Comparison of ENCODE assay signal across 18 cellular contexts in genomic region chr3:130490246-130490645, GRCh38. TPM values are rescaled to one million over a fixed set of nuclear protein-coding genes. Genes with fewer than 3 reads are reported as not detected.
"Had no signal": no experiment of that assay in that cellular context is flagged by ENCODE, and none has a peak within 500 bp of the region (broad histone marks: within the 10 kb centered on the region; RNA-seq: fewer than 3 reads in every experiment).

No MANE protein-coding gene starts in this region.

- H3K9me3 ChIP-seq: breast epithelium, left lung, suprapubic skin, upper lobe of left lung had no signal

- H3K27ac Mint-ChIP-seq: activated naive CD8-positive, alpha-beta T cell treated with anti-CD3 and anti-CD28 coated beads for 36 hours; activated T-helper 1 cell treated with anti-CD3 and anti-CD28 coated beads, Interleukin-12 subunit alpha, Interleukin-12 subunit beta, Interleukin-2, Interleukin-4 antibody, amounts not matched to agents 30 ng/mL and 10 ng/mL and 1 ng/mL, durations not matched to agents 14 hours and 24 hours and 36 hours; natural killer cell had no signal

- H3K4me1 ChIP-seq: breast epithelium, left lung, suprapubic skin, upper lobe of left lung had no signal

- DNase-seq: activated naive CD8-positive, alpha-beta T cell treated with anti-CD3 and anti-CD28 coated beads for 36 hours; anterior cingulate cortex; hippocampal formation; kidney; left lung; mammary epithelial cell; natural killer cell; stimulated activated CD4-positive, alpha-beta T cell treated with anti-CD3 and anti-CD28 coated beads, Interleukin-4, amount 100 ng/mL, for 4 hours; stimulated activated naive CD8-positive, alpha-beta T cell treated with anti-CD3 and anti-CD28 coated beads, Interleukin-15, Interleukin-2, amounts not matched to agents 100 U/mL and 50 U/mL, for 24 hours; upper lobe of left lung had no signal

- H3K4me1 Mint-ChIP-seq: activated naive CD8-positive, alpha-beta T cell treated with anti-CD3 and anti-CD28 coated beads for 36 hours; natural killer cell had no signal

- H3K27me3 ChIP-seq: breast epithelium, left lung, suprapubic skin, upper lobe of left lung had no signal

- H3K9me3 Mint-ChIP-seq: activated naive CD8-positive, alpha-beta T cell treated with anti-CD3 and anti-CD28 coated beads for 36 hours; activated T-helper 1 cell treated with anti-CD3 and anti-CD28 coated beads, Interleukin-12 subunit alpha, Interleukin-12 subunit beta, Interleukin-2, Interleukin-4 antibody, amounts not matched to agents 30 ng/mL and 10 ng/mL and 1 ng/mL, durations not matched to agents 14 hours and 24 hours and 36 hours; natural killer cell had no signal

- H3K36me3 Mint-ChIP-seq: activated naive CD8-positive, alpha-beta T cell treated with anti-CD3 and anti-CD28 coated beads for 36 hours; natural killer cell had no signal

- H3K36me3 ChIP-seq: breast epithelium, left lung, suprapubic skin, upper lobe of left lung had no signal

- ATAC-seq: left lung; natural killer cell; stimulated activated naive CD8-positive, alpha-beta T cell treated with anti-CD3 and anti-CD28 coated beads, Interleukin-15, Interleukin-2, amounts not matched to agents 100 U/mL and 50 U/mL, for 24 hours had no signal

- H3K4me3 Mint-ChIP-seq: activated naive CD8-positive, alpha-beta T cell treated with anti-CD3 and anti-CD28 coated beads for 36 hours; activated T-helper 1 cell treated with anti-CD3 and anti-CD28 coated beads, Interleukin-12 subunit alpha, Interleukin-12 subunit beta, Interleukin-2, Interleukin-4 antibody, amounts not matched to agents 30 ng/mL and 10 ng/mL and 1 ng/mL, durations not matched to agents 14 hours and 24 hours and 36 hours; natural killer cell had no signal

- H3K27ac ChIP-seq: epithelial cell of prostate, left lung, suprapubic skin, upper lobe of left lung had no signal

- H3K4me3 ChIP-seq: breast epithelium, left lung, skin epidermis, suprapubic skin, upper lobe of left lung had no signal

RNA-seq across cellular contexts. Expression of gene COL6A6, which starts 26.7 kb away (rescaled TPM):
- total RNA-seq: activated CD8-positive, alpha-beta memory T cell treated with anti-CD3 and anti-CD28 coated beads for 36 hours; activated naive CD8-positive, alpha-beta T cell treated with anti-CD3 and anti-CD28 coated beads for 36 hours; activated T-helper 1 cell treated with anti-CD3 and anti-CD28 coated beads, Interleukin-12 subunit alpha, Interleukin-12 subunit beta, Interleukin-2, Interleukin-4 antibody, amounts not matched to agents 30 ng/mL and 10 ng/mL and 1 ng/mL, durations not matched to agents 14 hours and 24 hours and 36 hours; dermis microvascular lymphatic vessel endothelial cell; fibroblast of villous mesenchyme; mammary epithelial cell; natural killer cell had no signal
- polyA plus RNA-seq: mammary epithelial cell had no signal
